9 cellular contexts compared by ENCODE assay signal in genomic region chr4:8303485-8304281, GRCh38.
DNase-seq lines count a peak whose midpoint lies in the region; ATAC-seq and TF ChIP-seq lines count a peak whose summit lies in the region.
"Had no signal": no experiment of that assay in that cellular context is flagged by ENCODE, and none has a peak within 500 bp of the region (broad histone marks: within the 10 kb centered on the region; RNA-seq: fewer than 3 reads in every experiment).

No MANE protein-coding gene starts in this region.

- no peak for DNase-seq in stimulated activated naive CD8-positive, alpha-beta T cell treated with anti-CD3 and anti-CD28 coated beads, Interleukin-15, Interleukin-2, amounts not matched to agents 100 U/mL and 50 U/mL, for 24 hours
- DNase-seq in UCSD-AML1 (lab: John Stamatoyannopoulos, UW; ENCODE audit: unreplicated experiment), result peak; percentile 39
- DNase-seq in globus pallidus (ENCODE audit: low spot score), result peak; percentile 5
- no peak for DNase-seq in NCI-H1092 treated with DMSO at 0.1 percent for 48 hours (lab: John Stamatoyannopoulos, UW)
- no peak for DNase-seq in ecto neural progenitor cell (ENCODE audit: low spot score)
- DNase-seq in GM10266 (ENCODE audit: extremely low spot score), result no peak
- DNase-seq in activated gamma-delta T cell treated with Interleukin-2 at 50 U/mL for 16 hours, result no peak
- DNase-seq: DND-41 had no signal

- ATAC-seq in stimulated activated naive CD8-positive, alpha-beta T cell treated with anti-CD3 and anti-CD28 coated beads, Interleukin-15, Interleukin-2, amounts not matched to agents 100 U/mL and 50 U/mL, for 24 hours, result no peak

- no peak for TF ChIP-seq CTCF in GM10266 (IDR thresholded peaks at IDR 0.05; ENCODE audit: control insufficient read depth, insufficient read depth, low read depth, missing control alignments)

- peak overlapping the region; percentile 90 for H3K27ac Mint-ChIP-seq in stimulated activated naive CD8-positive, alpha-beta T cell treated with anti-CD3 and anti-CD28 coated beads, Interleukin-15, Interleukin-2, amounts not matched to agents 100 ng/mL and 50 ng/mL, for 24 hours

- H3K4me3 Mint-ChIP-seq in stimulated activated naive CD8-positive, alpha-beta T cell treated with anti-CD3 and anti-CD28 coated beads, Interleukin-15, Interleukin-2, amounts not matched to agents 100 ng/mL and 50 ng/mL, for 24 hours, result peak overlapping the region; percentile 52

- peaks cover 4% of the 10 kb centered on the region for H3K27me3 Mint-ChIP-seq in stimulated activated naive CD8-positive, alpha-beta T cell treated with anti-CD3 and anti-CD28 coated beads, Interleukin-15, Interleukin-2, amounts not matched to agents 100 ng/mL and 50 ng/mL, for 24 hours

- peaks cover 8% of the 10 kb centered on the region for H3K9me3 Mint-ChIP-seq in stimulated activated naive CD8-positive, alpha-beta T cell treated with anti-CD3 and anti-CD28 coated beads, Interleukin-15, Interleukin-2, amounts not matched to agents 100 ng/mL and 50 ng/mL, for 24 hours

- H3K36me3 Mint-ChIP-seq in stimulated activated naive CD8-positive, alpha-beta T cell treated with anti-CD3 and anti-CD28 coated beads, Interleukin-15, Interleukin-2, amounts not matched to agents 100 ng/mL and 50 ng/mL, for 24 hours (ENCODE audit: low read depth), result peaks cover 3% of the 10 kb centered on the region

- H3K4me1 Mint-ChIP-seq in stimulated activated naive CD8-positive, alpha-beta T cell treated with anti-CD3 and anti-CD28 coated beads, Interleukin-15, Interleukin-2, amounts not matched to agents 100 ng/mL and 50 ng/mL, for 24 hours (ENCODE audit: low read depth), result peaks cover 4% of the 10 kb centered on the region

Comparison
In these comparisons a context has a peak if more than half of its experiments do, and no peak if none do; other contexts are left out.
1. DNase-seq: peak in UCSD-AML1 (single experiment) and globus pallidus (single experiment); none in stimulated activated naive CD8-positive, alpha-beta T cell treated with anti-CD3 and anti-CD28 coated beads, Interleukin-15, Interleukin-2, amounts not matched to agents 100 U/mL and 50 U/mL, for 24 hours (single experiment), NCI-H1092 treated with DMSO at 0.1 percent for 48 hours (single experiment), ecto neural progenitor cell (single experiment), GM10266 (single experiment) and activated gamma-delta T cell treated with Interleukin-2 at 50 U/mL for 16 hours (single experiment).